Comparison of ENCODE assay signal across 17 cellular contexts in genomic region chr11:127491589-127491988, GRCh38.
"Had no signal": no experiment of that assay in that cellular context is flagged by ENCODE, and none has a peak within 500 bp of the region (broad histone marks: within the 10 kb centered on the region; RNA-seq: fewer than 3 reads in every experiment).

No MANE protein-coding gene starts in this region.

- FAIRE-seq: HTR-8/SVneo, RCC 7860 had no signal

- ATAC-seq: SK-N-SH treated with all-trans-retinoic acid at 6 μM for 48 hours had no signal

- DNase-seq: KBM-7, MV-4-11, NCI-H1048, NCI-H1436 treated with DMSO at 0.1 percent for 48 hours, NCI-H1694, NCI-H187 treated with DMSO at 0.1 percent for 48 hours, NCI-H2029 treated with DMSO at 0.1 percent for 48 hours, NCI-H2171 treated with DMSO at 0.1 percent for 48 hours, NCI-H345, NCI-H524, NCI-H526 treated with DMSO at 0.1 percent for 48 hours, NCI-H774, RPMI8226, SHP77 had no signal
